ENCODE assay signal across 12 cellular contexts in genomic region chr2:66507673-66508127, GRCh38.
A peak's percentile ranks its signal among the peaks of the same experiment; 100 is the strongest.
DNase-seq lines count a peak whose midpoint lies in the region; ATAC-seq and TF ChIP-seq lines count a peak whose summit lies in the region.
"Had no signal": no experiment of that assay in that cellular context is flagged by ENCODE, and none has a peak within 500 bp of the region (broad histone marks: within the 10 kb centered on the region; RNA-seq: fewer than 3 reads in every experiment).

No MANE protein-coding gene starts in this region.

- intact Hi-C loops in gastrocnemius medialis (cut with DNase I; ENCODE audit: low total_unique reads), result no loop called here

- H3K36me3 Mint-ChIP-seq in activated naive CD8-positive, alpha-beta T cell treated with anti-CD3 and anti-CD28 coated beads, Interleukin-2, amount 50 U/mL, for 24 hours (ENCODE audit: low read depth), result no peaks in the 10 kb centered on the region
- H3K36me3 Mint-ChIP-seq: stimulated activated naive B cell treated with anti-CD40 and anti-IgM and Interleukin-4, amounts not matched to agents 10 μg/mL and 1 μg/mL and 100 μg/mL, for 72 hours had no signal

- H3K9me3 Mint-ChIP-seq in activated naive CD8-positive, alpha-beta T cell treated with anti-CD3 and anti-CD28 coated beads, Interleukin-2, amount 50 U/mL, for 24 hours, result no peaks in the 10 kb centered on the region
- H3K9me3 Mint-ChIP-seq: stimulated activated naive B cell treated with anti-CD40 and anti-IgM and Interleukin-4, amounts not matched to agents 10 μg/mL and 1 μg/mL and 100 μg/mL, for 72 hours had no signal

- no peak for TF ChIP-seq POLR2A in gastrocnemius medialis (IDR thresholded peaks at IDR 0.05)

- no peak overlapping the region for H3K4me3 Mint-ChIP-seq in activated naive CD8-positive, alpha-beta T cell treated with anti-CD3 and anti-CD28 coated beads, Interleukin-2, amount 50 U/mL, for 24 hours
- H3K4me3 Mint-ChIP-seq: stimulated activated naive B cell treated with anti-CD40 and anti-IgM and Interleukin-4, amounts not matched to agents 10 μg/mL and 1 μg/mL and 100 μg/mL, for 72 hours had no signal

- no peaks in the 10 kb centered on the region for H3K36me3 ChIP-seq in gastrocnemius medialis
- H3K36me3 ChIP-seq: colonic mucosa had no signal

- H3K27me3 ChIP-seq in gastrocnemius medialis, result no peaks in the 10 kb centered on the region
- H3K27me3 ChIP-seq: colonic mucosa had no signal

- no peaks in the 10 kb centered on the region for H3K4me1 Mint-ChIP-seq in activated naive CD8-positive, alpha-beta T cell treated with anti-CD3 and anti-CD28 coated beads, Interleukin-2, amount 50 U/mL, for 24 hours

- H3K27me3 Mint-ChIP-seq in activated naive CD8-positive, alpha-beta T cell treated with anti-CD3 and anti-CD28 coated beads, Interleukin-2, amount 50 U/mL, for 24 hours, result peaks cover 3% of the 10 kb centered on the region

- H3K9me3 ChIP-seq in gastrocnemius medialis, result no peaks in the 10 kb centered on the region
- H3K9me3 ChIP-seq: colonic mucosa had no signal

- peak; percentile 73 for DNase-seq in ecto neural progenitor cell (ENCODE audit: low spot score)
- DNase-seq in iPS-NIHi7 (ENCODE audit: extremely low spot score), result peak; percentile 59
- DNase-seq in gastrocnemius medialis, result no peak
- DNase-seq in AG08395 (ENCODE audit: low spot score), result no peak
- DNase-seq in activated naive CD8-positive, alpha-beta T cell treated with anti-CD3 and anti-CD28 coated beads, Interleukin-2, amount 50 U/mL, for 24 hours, result no peak
- no peak for DNase-seq in NCI-H2196 (lab: John Stamatoyannopoulos, UW; ENCODE audit: unreplicated experiment)
- DNase-seq in GM13976 (ENCODE audit: low spot score), result no peak
- DNase-seq: activated CD4-positive, alpha-beta T cell treated with anti-CD3 and anti-CD28 coated beads for 4 hours; activated gamma-delta T cell treated with Interleukin-2 at 50 U/mL for 16 hours; colonic mucosa; stimulated activated naive B cell treated with anti-CD40 and anti-IgM and Interleukin-4, amounts not matched to agents 10 μg/mL and 1 μg/mL and 100 μg/mL, for 72 hours had no signal

- H3K27ac Mint-ChIP-seq in activated naive CD8-positive, alpha-beta T cell treated with anti-CD3 and anti-CD28 coated beads, Interleukin-2, amount 50 U/mL, for 24 hours, result no peak overlapping the region
- H3K27ac Mint-ChIP-seq: stimulated activated naive B cell treated with anti-CD40 and anti-IgM and Interleukin-4, amounts not matched to agents 10 μg/mL and 1 μg/mL and 100 μg/mL, for 72 hours had no signal

- no peak overlapping the region for H3K4me3 ChIP-seq in gastrocnemius medialis
- H3K4me3 ChIP-seq: colonic mucosa had no signal

- no peak for TF ChIP-seq CTCF in gastrocnemius medialis (IDR thresholded peaks at IDR 0.05 in 4 of 5, conservative IDR thresholded peaks at IDR 0.05 in 1 of 5)
- TF ChIP-seq CTCF in GM13976 (IDR thresholded peaks at IDR 0.05; ENCODE audit: borderline replicate concordance, control extremely low read depth, extremely low read depth, insufficient read depth, missing control alignments), result no peak

- peaks cover 11 to 17% of the 10 kb centered on the region in 2 donors for H3K4me1 ChIP-seq in gastrocnemius medialis
- H3K4me1 ChIP-seq: colonic mucosa had no signal

- no peak for TF ChIP-seq RAD21 in Ishikawa (IDR thresholded peaks at IDR 0.05; ENCODE audit: low read depth)

- in situ Hi-C loops in gastrocnemius medialis (cut with MboI; ENCODE audit: low sequenced_read_pairs in 4 of 4), result no loop called here
- in situ Hi-C loops in GM13976 (cut with MboI; ENCODE audit: low sequenced_read_pairs, unreplicated experiment), result no loop called here

- TF ChIP-seq EP300 in Ishikawa (IDR thresholded peaks at IDR 0.05; ENCODE audit: borderline replicate concordance), result peak; percentile 68

- H3K27ac ChIP-seq in gastrocnemius medialis, result no peak overlapping the region
- H3K27ac ChIP-seq: colonic mucosa had no signal

- ATAC-seq in gastrocnemius medialis, result peak; percentile 66 to 73
- no peak for ATAC-seq in activated naive CD8-positive, alpha-beta T cell treated with anti-CD3 and anti-CD28 coated beads, Interleukin-2, amount 50 U/mL, for 24 hours
- ATAC-seq: stimulated activated naive B cell treated with anti-CD40 and anti-IgM and Interleukin-4, amounts not matched to agents 10 μg/mL and 1 μg/mL and 100 μg/mL, for 72 hours had no signal

TF ChIP-seq in Ishikawa, 13 proteins besides CTCF, POLR2A, EP300 and RAD21:
- TF ChIP-seq NFIC (IDR thresholded peaks at IDR 0.05) (no peak; the same call in 1 of the 2 replicates), TCF12 (IDR thresholded peaks at IDR 0.05; ENCODE audit: low read depth) (peak; percentile 64; the same call in 1 of the 2 replicates), TEAD4 (IDR thresholded peaks at IDR 0.05) (peak; percentile 54; the same call in 1 of the 2 replicates), CREB1 (IDR thresholded peaks at IDR 0.05; ENCODE audit: low read depth) (0 out of 2 replicates have a peak, but pooled peaks have one; percentile 9)

Comparison
In these comparisons a context has a peak if more than half of its experiments do, and no peak if none do; other contexts are left out.
1. DNase-seq: peak in ecto neural progenitor cell (single experiment) and iPS-NIHi7 (single experiment); none in gastrocnemius medialis (0 of 2), AG08395 (single experiment), activated naive CD8-positive, alpha-beta T cell treated with anti-CD3 and anti-CD28 coated beads, Interleukin-2, amount 50 U/mL, for 24 hours (single experiment), NCI-H2196 (single experiment) and GM13976 (single experiment).